ENCODE assay signal across 1 cellular context in the genomic region with DNA sequence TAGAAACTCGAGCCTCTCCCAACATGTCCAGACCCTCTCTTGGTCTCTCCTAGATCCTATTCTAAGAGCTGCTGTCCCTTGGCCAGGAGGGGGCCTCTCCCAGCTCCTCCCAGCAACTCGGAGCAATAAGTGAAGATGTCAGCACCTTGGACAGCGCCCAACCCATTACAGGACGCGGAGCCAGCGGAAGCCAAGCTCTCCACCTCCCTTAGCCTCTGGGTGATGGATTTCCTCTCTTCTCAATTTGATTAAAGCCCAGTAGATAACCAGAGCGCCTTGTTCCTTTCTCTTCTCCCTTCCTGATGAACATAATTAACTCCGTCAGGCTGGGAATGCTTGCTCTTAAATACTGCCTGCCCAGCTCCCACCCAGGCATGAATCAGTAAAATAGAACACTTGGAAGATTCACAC.
A peak's percentile ranks its signal among the peaks of the same experiment; 100 is the strongest.
TF ChIP-seq lines count a peak whose summit lies in the region.

No MANE protein-coding gene starts in this region.

TF ChIP-seq in HepG2, 621 proteins besides CTCF, POLR2A, EP300 and RAD21 (continued from another document and continues in another):
- TF ChIP-seq HNRNPK (IDR thresholded peaks at IDR 0.05; ENCODE audit: low read depth, low read length, poor library complexity, severe bottlenecking) (no peak), YY1 (IDR thresholded peaks at IDR 0.05; ENCODE audit: insufficient read depth, insufficient replicate concordance, low read depth, low read length) (no peak), ZNF251 (CRISPR knock-in tag; IDR thresholded peaks at IDR 0.05) (peak; percentile 72; the same call in 1 of the 2 replicates), ZNF816 (CRISPR knock-in tag; IDR thresholded peaks at IDR 0.05; ENCODE audit: borderline replicate concordance) (peak; percentile 59; the same call in 1 of the 2 replicates), ZNF431 (CRISPR knock-in tag; IDR thresholded peaks at IDR 0.05; ENCODE audit: borderline replicate concordance, low read depth) (peak; percentile 66; the same call in 1 of the 2 replicates), NRL (CRISPR knock-in tag; IDR thresholded peaks at IDR 0.05; ENCODE audit: borderline replicate concordance) (peak; percentile 61; the same call in 1 of the 2 replicates), ATRX (CRISPR knock-in tag; IDR thresholded peaks at IDR 0.05; ENCODE audit: borderline replicate concordance) (no peak), ZC3H4 (CRISPR knock-in tag; IDR thresholded peaks at IDR 0.05; ENCODE audit: borderline replicate concordance) (peak; percentile 68; the same call in 1 of the 2 replicates), TRIM24 (CRISPR knock-in tag; IDR thresholded peaks at IDR 0.05) (no peak), ZNF546 (CRISPR knock-in tag; conservative IDR thresholded peaks at IDR 0.05) (peak; percentile 72; the same call in 1 of the 2 replicates), ZNF143 (CRISPR knock-in tag; IDR thresholded peaks at IDR 0.05) (no peak), ZNF446 (CRISPR knock-in tag; IDR thresholded peaks at IDR 0.05) (peak; percentile 91), ZSCAN20 (CRISPR knock-in tag; IDR thresholded peaks at IDR 0.05; ENCODE audit: borderline replicate concordance) (no peak), CHD4 (IDR thresholded peaks at IDR 0.05; ENCODE audit: borderline replicate concordance, low read length) (no peak), HES4 (CRISPR knock-in tag; IDR thresholded peaks at IDR 0.05; ENCODE audit: borderline replicate concordance) (peak; percentile 97), DMAP1 (CRISPR knock-in tag; IDR thresholded peaks at IDR 0.05) (no peak), FOXJ3 (CRISPR knock-in tag; IDR thresholded peaks at IDR 0.05; ENCODE audit: borderline replicate concordance) (no peak), U2AF1 (optimal IDR thresholded peaks at IDR 0.05; ENCODE audit: low read depth, low read length) (no peak), ZNF652 (CRISPR knock-in tag; IDR thresholded peaks at IDR 0.05; ENCODE audit: borderline replicate concordance, low read depth) (peak; percentile 48; the same call in 1 of the 2 replicates), JDP2 (CRISPR knock-in tag; IDR thresholded peaks at IDR 0.05; ENCODE audit: borderline replicate concordance) (0 out of 2 replicates have a peak, but pooled peaks have one; percentile 62), KDM1A (CRISPR knock-in tag; IDR thresholded peaks at IDR 0.05) (no peak), TEAD3 (CRISPR knock-in tag; optimal IDR thresholded peaks at IDR 0.05; ENCODE audit: borderline replicate concordance) (peak; percentile 49), ZNF558 (CRISPR knock-in tag; IDR thresholded peaks at IDR 0.05; ENCODE audit: borderline replicate concordance) (peak; percentile 89; the same call in 1 of the 2 replicates), ZNF207 (IDR thresholded peaks at IDR 0.05; ENCODE audit: borderline replicate concordance) (no peak)
- TF ChIP-seq, protein P1, sequence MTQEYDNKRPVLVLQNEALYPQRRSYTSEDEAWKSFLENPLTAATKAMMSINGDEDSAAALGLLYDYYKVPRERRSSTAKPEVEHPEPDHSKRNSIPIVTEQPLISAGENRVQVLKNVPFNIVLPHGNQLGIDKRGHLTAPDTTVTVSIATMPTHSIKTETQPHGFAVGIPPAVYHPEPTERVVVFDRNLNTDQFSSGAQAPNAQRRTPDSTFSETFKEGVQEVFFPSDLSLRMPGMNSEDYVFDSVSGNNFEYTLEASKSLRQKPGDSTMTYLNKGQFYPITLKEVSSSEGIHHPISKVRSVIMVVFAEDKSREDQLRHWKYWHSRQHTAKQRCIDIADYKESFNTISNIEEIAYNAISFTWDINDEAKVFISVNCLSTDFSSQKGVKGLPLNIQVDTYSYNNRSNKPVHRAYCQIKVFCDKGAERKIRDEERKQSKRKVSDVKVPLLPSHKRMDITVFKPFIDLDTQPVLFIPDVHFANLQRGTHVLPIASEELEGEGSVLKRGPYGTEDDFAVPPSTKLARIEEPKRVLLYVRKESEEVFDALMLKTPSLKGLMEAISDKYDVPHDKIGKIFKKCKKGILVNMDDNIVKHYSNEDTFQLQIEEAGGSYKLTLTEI (CRISPR knock-in tag; conservative IDR thresholded peaks at IDR 0.05): no peak
- TF ChIP-seq, protein P2, sequence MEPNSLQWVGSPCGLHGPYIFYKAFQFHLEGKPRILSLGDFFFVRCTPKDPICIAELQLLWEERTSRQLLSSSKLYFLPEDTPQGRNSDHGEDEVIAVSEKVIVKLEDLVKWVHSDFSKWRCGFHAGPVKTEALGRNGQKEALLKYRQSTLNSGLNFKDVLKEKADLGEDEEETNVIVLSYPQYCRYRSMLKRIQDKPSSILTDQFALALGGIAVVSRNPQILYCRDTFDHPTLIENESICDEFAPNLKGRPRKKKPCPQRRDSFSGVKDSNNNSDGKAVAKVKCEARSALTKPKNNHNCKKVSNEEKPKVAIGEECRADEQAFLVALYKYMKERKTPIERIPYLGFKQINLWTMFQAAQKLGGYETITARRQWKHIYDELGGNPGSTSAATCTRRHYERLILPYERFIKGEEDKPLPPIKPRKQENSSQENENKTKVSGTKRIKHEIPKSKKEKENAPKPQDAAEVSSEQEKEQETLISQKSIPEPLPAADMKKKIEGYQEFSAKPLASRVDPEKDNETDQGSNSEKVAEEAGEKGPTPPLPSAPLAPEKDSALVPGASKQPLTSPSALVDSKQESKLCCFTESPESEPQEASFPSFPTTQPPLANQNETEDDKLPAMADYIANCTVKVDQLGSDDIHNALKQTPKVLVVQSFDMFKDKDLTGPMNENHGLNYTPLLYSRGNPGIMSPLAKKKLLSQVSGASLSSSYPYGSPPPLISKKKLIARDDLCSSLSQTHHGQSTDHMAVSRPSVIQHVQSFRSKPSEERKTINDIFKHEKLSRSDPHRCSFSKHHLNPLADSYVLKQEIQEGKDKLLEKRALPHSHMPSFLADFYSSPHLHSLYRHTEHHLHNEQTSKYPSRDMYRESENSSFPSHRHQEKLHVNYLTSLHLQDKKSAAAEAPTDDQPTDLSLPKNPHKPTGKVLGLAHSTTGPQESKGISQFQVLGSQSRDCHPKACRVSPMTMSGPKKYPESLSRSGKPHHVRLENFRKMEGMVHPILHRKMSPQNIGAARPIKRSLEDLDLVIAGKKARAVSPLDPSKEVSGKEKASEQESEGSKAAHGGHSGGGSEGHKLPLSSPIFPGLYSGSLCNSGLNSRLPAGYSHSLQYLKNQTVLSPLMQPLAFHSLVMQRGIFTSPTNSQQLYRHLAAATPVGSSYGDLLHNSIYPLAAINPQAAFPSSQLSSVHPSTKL (CRISPR knock-in tag; IDR thresholded peaks at IDR 0.05): peak; percentile 74
- TF ChIP-seq, protein P3, sequence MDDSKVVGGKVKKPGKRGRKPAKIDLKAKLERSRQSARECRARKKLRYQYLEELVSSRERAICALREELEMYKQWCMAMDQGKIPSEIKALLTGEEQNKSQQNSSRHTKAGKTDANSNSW (CRISPR knock-in tag; IDR thresholded peaks at IDR 0.05; ENCODE audit: borderline replicate concordance): peak; percentile 51; the same call in 1 of the 2 replicates
- TF ChIP-seq, protein P4, sequence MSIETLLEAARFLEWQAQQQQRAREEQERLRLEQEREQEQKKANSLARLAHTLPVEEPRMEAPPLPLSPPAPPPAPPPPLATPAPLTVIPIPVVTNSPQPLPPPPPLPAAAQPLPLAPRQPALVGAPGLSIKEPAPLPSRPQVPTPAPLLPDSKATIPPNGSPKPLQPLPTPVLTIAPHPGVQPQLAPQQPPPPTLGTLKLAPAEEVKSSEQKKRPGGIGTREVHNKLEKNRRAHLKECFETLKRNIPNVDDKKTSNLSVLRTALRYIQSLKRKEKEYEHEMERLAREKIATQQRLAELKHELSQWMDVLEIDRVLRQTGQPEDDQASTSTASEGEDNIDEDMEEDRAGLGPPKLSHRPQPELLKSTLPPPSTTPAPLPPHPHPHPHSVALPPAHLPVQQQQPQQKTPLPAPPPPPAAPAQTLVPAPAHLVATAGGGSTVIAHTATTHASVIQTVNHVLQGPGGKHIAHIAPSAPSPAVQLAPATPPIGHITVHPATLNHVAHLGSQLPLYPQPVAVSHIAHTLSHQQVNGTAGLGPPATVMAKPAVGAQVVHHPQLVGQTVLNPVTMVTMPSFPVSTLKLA (IDR thresholded peaks at IDR 0.05): no peak
- TF ChIP-seq, protein P5, sequence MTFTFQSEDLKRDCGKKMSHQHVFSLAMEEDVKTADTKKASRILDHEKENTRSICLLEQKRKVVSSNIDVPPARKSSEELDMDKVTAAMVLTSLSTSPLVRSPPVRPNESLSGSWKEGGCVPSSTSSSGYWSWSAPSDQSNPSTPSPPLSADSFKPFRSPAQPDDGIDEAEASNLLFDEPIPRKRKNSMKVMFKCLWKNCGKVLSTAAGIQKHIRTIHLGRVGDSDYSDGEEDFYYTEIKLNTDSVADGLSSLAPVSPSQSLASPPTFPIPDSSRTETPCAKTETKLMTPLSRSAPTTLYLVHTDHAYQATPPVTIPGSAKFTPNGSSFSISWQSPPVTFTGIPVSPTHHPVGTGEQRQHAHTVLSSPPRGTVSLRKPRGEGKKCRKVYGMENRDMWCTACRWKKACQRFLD (CRISPR knock-in tag; IDR thresholded peaks at IDR 0.05; ENCODE audit: borderline replicate concordance): no peak
- TF ChIP-seq, protein P6, sequence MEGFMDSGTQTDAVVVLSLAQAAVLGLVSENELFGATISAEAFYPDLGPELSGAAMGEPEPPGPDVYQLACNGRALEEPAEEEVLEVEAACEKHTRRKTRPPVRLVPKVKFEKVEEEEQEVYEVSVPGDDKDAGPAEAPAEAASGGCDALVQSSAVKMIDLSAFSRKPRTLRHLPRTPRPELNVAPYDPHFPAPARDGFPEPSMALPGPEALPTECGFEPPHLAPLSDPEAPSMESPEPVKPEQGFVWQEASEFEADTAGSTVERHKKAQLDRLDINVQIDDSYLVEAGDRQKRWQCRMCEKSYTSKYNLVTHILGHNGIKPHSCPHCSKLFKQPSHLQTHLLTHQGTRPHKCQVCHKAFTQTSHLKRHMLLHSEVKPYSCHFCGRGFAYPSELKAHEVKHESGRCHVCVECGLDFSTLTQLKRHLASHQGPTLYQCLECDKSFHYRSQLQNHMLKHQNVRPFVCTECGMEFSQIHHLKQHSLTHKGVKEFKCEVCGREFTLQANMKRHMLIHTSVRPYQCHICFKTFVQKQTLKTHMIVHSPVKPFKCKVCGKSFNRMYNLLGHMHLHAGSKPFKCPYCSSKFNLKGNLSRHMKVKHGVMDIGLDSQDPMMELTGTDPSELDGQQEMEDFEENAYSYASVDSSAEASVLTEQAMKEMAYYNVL (CRISPR knock-in tag; IDR thresholded peaks at IDR 0.05; ENCODE audit: borderline replicate concordance): peak; percentile 70; the same call in 1 of the 2 replicates
- TF ChIP-seq, protein P7, sequence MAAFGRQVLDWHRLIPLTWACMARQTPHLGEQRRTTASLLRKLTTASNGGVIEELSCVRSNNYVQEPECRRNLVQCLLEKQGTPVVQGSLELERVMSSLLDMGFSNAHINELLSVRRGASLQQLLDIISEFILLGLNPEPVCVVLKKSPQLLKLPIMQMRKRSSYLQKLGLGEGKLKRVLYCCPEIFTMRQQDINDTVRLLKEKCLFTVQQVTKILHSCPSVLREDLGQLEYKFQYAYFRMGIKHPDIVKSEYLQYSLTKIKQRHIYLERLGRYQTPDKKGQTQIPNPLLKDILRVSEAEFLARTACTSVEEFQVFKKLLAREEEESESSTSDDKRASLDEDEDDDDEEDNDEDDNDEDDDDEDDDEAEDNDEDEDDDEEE (CRISPR knock-in tag; IDR thresholded peaks at IDR 0.05): peak; percentile 90; the same call in 1 of the 2 replicates
- TF ChIP-seq, protein P8, sequence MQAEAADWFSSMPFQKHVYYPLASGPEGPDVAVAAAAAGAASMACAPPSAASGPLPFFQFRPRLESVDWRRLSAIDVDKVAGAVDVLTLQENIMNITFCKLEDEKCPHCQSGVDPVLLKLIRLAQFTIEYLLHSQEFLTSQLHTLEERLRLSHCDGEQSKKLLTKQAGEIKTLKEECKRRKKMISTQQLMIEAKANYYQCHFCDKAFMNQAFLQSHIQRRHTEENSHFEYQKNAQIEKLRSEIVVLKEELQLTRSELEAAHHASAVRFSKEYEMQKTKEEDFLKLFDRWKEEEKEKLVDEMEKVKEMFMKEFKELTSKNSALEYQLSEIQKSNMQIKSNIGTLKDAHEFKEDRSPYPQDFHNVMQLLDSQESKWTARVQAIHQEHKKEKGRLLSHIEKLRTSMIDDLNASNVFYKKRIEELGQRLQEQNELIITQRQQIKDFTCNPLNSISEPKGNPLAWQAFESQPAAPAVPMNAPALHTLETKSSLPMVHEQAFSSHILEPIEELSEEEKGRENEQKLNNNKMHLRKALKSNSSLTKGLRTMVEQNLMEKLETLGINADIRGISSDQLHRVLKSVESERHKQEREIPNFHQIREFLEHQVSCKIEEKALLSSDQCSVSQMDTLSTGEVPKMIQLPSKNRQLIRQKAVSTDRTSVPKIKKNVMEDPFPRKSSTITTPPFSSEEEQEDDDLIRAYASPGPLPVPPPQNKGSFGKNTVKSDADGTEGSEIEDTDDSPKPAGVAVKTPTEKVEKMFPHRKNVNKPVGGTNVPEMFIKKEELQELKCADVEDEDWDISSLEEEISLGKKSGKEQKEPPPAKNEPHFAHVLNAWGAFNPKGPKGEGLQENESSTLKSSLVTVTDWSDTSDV (CRISPR knock-in tag; IDR thresholded peaks at IDR 0.05): no peak
- TF ChIP-seq, protein P9, sequence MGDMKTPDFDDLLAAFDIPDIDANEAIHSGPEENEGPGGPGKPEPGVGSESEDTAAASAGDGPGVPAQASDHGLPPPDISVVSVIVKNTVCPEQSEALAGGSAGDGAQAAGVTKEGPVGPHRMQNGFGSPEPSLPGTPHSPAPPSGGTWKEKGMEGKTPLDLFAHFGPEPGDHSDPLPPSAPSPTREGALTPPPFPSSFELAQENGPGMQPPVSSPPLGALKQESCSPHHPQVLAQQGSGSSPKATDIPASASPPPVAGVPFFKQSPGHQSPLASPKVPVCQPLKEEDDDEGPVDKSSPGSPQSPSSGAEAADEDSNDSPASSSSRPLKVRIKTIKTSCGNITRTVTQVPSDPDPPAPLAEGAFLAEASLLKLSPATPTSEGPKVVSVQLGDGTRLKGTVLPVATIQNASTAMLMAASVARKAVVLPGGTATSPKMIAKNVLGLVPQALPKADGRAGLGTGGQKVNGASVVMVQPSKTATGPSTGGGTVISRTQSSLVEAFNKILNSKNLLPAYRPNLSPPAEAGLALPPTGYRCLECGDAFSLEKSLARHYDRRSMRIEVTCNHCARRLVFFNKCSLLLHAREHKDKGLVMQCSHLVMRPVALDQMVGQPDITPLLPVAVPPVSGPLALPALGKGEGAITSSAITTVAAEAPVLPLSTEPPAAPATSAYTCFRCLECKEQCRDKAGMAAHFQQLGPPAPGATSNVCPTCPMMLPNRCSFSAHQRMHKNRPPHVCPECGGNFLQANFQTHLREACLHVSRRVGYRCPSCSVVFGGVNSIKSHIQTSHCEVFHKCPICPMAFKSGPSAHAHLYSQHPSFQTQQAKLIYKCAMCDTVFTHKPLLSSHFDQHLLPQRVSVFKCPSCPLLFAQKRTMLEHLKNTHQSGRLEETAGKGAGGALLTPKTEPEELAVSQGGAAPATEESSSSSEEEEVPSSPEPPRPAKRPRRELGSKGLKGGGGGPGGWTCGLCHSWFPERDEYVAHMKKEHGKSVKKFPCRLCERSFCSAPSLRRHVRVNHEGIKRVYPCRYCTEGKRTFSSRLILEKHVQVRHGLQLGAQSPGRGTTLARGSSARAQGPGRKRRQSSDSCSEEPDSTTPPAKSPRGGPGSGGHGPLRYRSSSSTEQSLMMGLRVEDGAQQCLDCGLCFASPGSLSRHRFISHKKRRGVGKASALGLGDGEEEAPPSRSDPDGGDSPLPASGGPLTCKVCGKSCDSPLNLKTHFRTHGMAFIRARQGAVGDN (CRISPR knock-in tag; IDR thresholded peaks at IDR 0.05): peak; percentile 26; the same call in 1 of the 2 replicates
